In the genomic region with DNA sequence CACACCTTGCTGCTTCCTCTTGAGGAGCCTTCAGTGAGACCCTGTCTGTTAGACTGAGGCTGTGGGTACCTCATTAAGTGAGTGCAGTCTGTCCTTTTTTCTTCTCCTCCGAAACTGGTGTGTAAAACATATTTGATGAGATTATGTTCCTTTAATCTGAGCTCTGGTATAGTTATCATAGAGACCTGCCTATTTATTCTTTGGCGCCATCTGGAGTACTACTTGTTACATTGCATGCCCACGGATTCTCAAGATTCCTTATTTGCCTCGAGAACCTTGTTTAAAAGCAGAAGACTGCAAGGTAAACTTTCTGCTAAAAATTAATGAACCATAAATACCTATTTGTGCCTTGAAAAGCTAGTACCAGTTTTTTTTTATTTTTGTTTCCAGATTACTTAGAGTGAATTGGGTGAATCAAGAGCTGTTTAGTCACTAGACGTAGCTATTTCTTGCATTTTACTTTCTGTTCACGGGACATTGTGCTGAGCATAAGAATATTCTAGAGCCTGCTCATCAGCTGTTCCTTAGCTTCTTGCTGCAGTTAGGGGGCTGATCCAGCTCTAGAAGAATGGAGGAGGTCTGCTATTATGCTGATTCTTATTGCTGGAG, we compare ENCODE assay signal across 9 cellular contexts. TPM values are rescaled to one million over a fixed set of nuclear protein-coding genes. Genes with fewer than 3 reads are reported as not detected.
DNase-seq lines count a peak whose midpoint lies in the region; ATAC-seq, FAIRE-seq and TF ChIP-seq lines count a peak whose summit lies in the region.
"Had no signal": no experiment of that assay in that cellular context is flagged by ENCODE, and none has a peak within 500 bp of the region (broad histone marks: within the 10 kb centered on the region; RNA-seq: fewer than 3 reads in every experiment).

No MANE protein-coding gene starts in this region.

- no peaks in the 10 kb centered on the region for H3K9me3 ChIP-seq in mammary epithelial cell (replicated peaks; ENCODE audit: insufficient read depth, low read length)
- H3K9me3 ChIP-seq in HepG2 (ENCODE audit: low read length), result no peaks in the 10 kb centered on the region
- H3K9me3 ChIP-seq: neutrophil had no signal

- CTCF ChIA-PET in mammary epithelial cell (lab: Charles Lee; ENCODE audit: low non-redundant PET), result interaction anchor here (0.6 to 1.3 kb wide), 4 partner anchors 76 to 371 kb away, joined by 3 to 6 read pairs (median 6); no protein-coding TSS in a partner anchor
- CTCF ChIA-PET in HepG2 (lab: Yijun Ruan, JAX; ENCODE audit: low intra/inter-chr PET ratio, low total read pairs), result interaction anchor here (2.0 kb wide), 2 partner anchors 25 to 364 kb away, joined by 14 to 16 read pairs; no protein-coding TSS in a partner anchor

- H3K4me3 ChIP-seq in mammary epithelial cell (replicated peaks in 1 of 3; ENCODE audit: insufficient read depth in 1 of 3, low read depth in 2 of 3, low read length in 3 of 3), result no peak overlapping the region
- no peak overlapping the region for H3K4me3 ChIP-seq in HepG2 (replicated peaks in 1 of 3; ENCODE audit: insufficient read depth in 1 of 3, low read depth in 2 of 3, low read length in 3 of 3)

- no peak for TF ChIP-seq RAD21 in HepG2 (CRISPR knock-in tag; IDR thresholded peaks at IDR 0.05)

- H3K27ac ChIP-seq in mammary epithelial cell (ENCODE audit: insufficient read depth, low read depth, low read length) (no peak overlapping the region), HepG2 (ENCODE audit: extremely low read length, insufficient read depth, low read length) (no peak overlapping the region)
- H3K27ac ChIP-seq: neutrophil had no signal

- no peak for TF ChIP-seq POLR2A in HepG2 (IDR thresholded peaks at IDR 0.05; ENCODE audit: insufficient read depth in 1 of 2, low read depth in 2 of 2, low read length in 2 of 2)

- peak; percentile 67 for ATAC-seq in GM21786 (IDR thresholded peaks at IDR 0.05; ENCODE audit: unreplicated experiment)
- peak; percentile 72 for ATAC-seq in HepG2
- no peak for ATAC-seq in GM21526 (IDR thresholded peaks at IDR 0.05; ENCODE audit: low FRiP score, unreplicated experiment)

- peaks cover 41% of the 10 kb centered on the region for H3K36me3 ChIP-seq in mammary epithelial cell (ENCODE audit: insufficient read depth, low read length)
- peaks cover 13 to 64% of the 10 kb centered on the region in 2 experiments for H3K36me3 ChIP-seq in HepG2 (replicated peaks in 1 of 2; ENCODE audit: control insufficient read depth in 1 of 2, insufficient read depth in 2 of 2, low read length in 2 of 2)

- H3K27me3 ChIP-seq in mammary epithelial cell (ENCODE audit: insufficient read depth, low read length) (no peaks in the 10 kb centered on the region), HepG2 (ENCODE audit: control insufficient read depth in 1 of 2, insufficient read depth in 2 of 2, low read length in 2 of 2) (no peaks in the 10 kb centered on the region)
- H3K27me3 ChIP-seq: neutrophil had no signal

- no peak for TF ChIP-seq EP300 in HepG2 (IDR thresholded peaks at IDR 0.05; ENCODE audit: low read depth in 2 of 2, low read length in 2 of 2)
- TF ChIP-seq EP300 in HepG2 (CRISPR knock-in tag; IDR thresholded peaks at IDR 0.05; ENCODE audit: borderline replicate concordance), result no peak

- dilution Hi-C loops in mammary epithelial cell (cut with HindIII; ENCODE audit: low sequenced_read_pairs), result no loop called here

- H4K20me1 ChIP-seq in mammary epithelial cell (ENCODE audit: insufficient read depth, low read length) (no peaks in the 10 kb centered on the region), HepG2 (ENCODE audit: insufficient read depth, low read length) (no peaks in the 10 kb centered on the region)

- peak; percentile 60 for FAIRE-seq in HepG2 (lab: Jason Lieb, UNC)

- H3K4me2 ChIP-seq in mammary epithelial cell (ENCODE audit: insufficient read depth, low read depth, low read length) (no peak overlapping the region), HepG2 (ENCODE audit: low read depth, low read length) (no peak overlapping the region)

- TF ChIP-seq CTCF in mammary epithelial cell (conservative IDR thresholded peaks at IDR 0.05 in 1 of 2, IDR thresholded peaks at IDR 0.05 in 1 of 2; ENCODE audit: extremely low read depth in 1 of 2, insufficient read depth in 1 of 2, low read depth in 1 of 2, low read length in 2 of 2) (peak; percentile 70 to 73), HepG2 (CRISPR knock-in tag; IDR thresholded peaks at IDR 0.05) (peak; percentile 60)

- H3K4me1 ChIP-seq in mammary epithelial cell (ENCODE audit: insufficient read depth, low read length) (no peaks in the 10 kb centered on the region), HepG2 (ENCODE audit: insufficient read depth, low read length) (no peaks in the 10 kb centered on the region)

- no peak overlapping the region for H3K9ac ChIP-seq in mammary epithelial cell (ENCODE audit: insufficient read depth, low read length)
- H3K9ac ChIP-seq in HepG2 (ENCODE audit: insufficient read depth, low read depth, low read length), result no peak overlapping the region

- no peaks in the 10 kb centered on the region for H3K79me2 ChIP-seq in mammary epithelial cell (ENCODE audit: insufficient read depth, low read length)
- H3K79me2 ChIP-seq in HepG2 (ENCODE audit: insufficient read depth, low read length), result no peaks in the 10 kb centered on the region

- no TSS peak for BruUV-seq in mammary epithelial cell (replicated peaks; lab: Mats Ljungman, UMichigan)
- BruUV-seq in HepG2 (replicated peaks; lab: Mats Ljungman, UMichigan), result no TSS peak

- in situ Hi-C loops in Caki2 (cut with HindIII; ENCODE audit: low pct_unique_long_range_greater_than_20kb, low sequenced_read_pairs), result no loop called here
- in situ Hi-C loops in mammary epithelial cell (cut with MboI; ENCODE audit: low sequenced_read_pairs in 2 of 2), result no loop called here
- in situ Hi-C loops in HepG2 (cut with HindIII; ENCODE audit: extremely low pct_ligation_motif_present, low pct_unique_long_range_greater_than_20kb), result loop anchor here (10.0 kb wide), 1 partner anchor 371 kb away; no protein-coding TSS in a partner anchor

- WGBS in mammary epithelial cell (ENCODE audit: low coverage, missing lambda C conversion rate), result 39% methylated on average over 6 of the region's 6 CpGs
- WGBS in HepG2 (ENCODE audit: low lambda C conversion rate), result 66% methylated on average over 6 of the region's 6 CpGs

- POLR2A ChIA-PET in HepG2 (lab: Yijun Ruan, JAX), result no interaction called here

- H2AFZ ChIP-seq in mammary epithelial cell (ENCODE audit: low read depth, low read length), result no peak overlapping the region
- H2AFZ ChIP-seq in HepG2 (ENCODE audit: low read length), result no peak overlapping the region

- DNase-seq in Caki2 (ENCODE audit: low read depth) (peak; percentile 28), NCI-H526 treated with DMSO at 0.1 percent for 48 hours (lab: John Stamatoyannopoulos, UW) (peak; percentile 13), mammary epithelial cell (peak; percentile 26), HepG2 (ENCODE audit: low spot score) (peak; percentile 31), NCI-H524 treated with DMSO at 0.1 percent for 48 hours (lab: John Stamatoyannopoulos, UW) (no peak), GF-D8 (lab: John Stamatoyannopoulos, UW) (no peak)

- intact Hi-C loops in mammary epithelial cell (cut with micrococcal nuclease), result loop anchor here (1.0 to 2.0 kb wide), 3 partner anchors 133 to 364 kb away; no protein-coding TSS in a partner anchor
- intact Hi-C loops in HepG2 (cut with micrococcal nuclease; ENCODE audit: unreplicated experiment), result loop anchor here (1.0 kb wide), 2 partner anchors 133 to 364 kb away; no protein-coding TSS in a partner anchor

TF ChIP-seq in HepG2, 621 proteins besides CTCF, POLR2A, EP300 and RAD21 (continues in another document):
- TF ChIP-seq ZFX (CRISPR knock-in tag; IDR thresholded peaks at IDR 0.05; ENCODE audit: low read depth) (no peak), ZNF556 (CRISPR knock-in tag; IDR thresholded peaks at IDR 0.05; ENCODE audit: borderline replicate concordance) (no peak)
- TF ChIP-seq, protein P1, sequence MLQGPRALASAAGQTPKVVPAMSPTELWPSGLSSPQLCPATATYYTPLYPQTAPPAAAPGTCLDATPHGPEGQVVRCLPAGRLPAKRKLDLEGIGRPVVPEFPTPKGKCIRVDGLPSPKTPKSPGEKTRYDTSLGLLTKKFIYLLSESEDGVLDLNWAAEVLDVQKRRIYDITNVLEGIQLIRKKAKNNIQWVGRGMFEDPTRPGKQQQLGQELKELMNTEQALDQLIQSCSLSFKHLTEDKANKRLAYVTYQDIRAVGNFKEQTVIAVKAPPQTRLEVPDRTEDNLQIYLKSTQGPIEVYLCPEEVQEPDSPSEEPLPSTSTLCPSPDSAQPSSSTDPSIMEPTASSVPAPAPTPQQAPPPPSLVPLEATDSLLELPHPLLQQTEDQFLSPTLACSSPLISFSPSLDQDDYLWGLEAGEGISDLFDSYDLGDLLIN (CRISPR knock-in tag; IDR thresholded peaks at IDR 0.05; ENCODE audit: borderline replicate concordance), result no peak

RNA-seq across cellular contexts. Expression of a gene that starts 16.9 kb away (rescaled TPM):
- total RNA-seq in Caki2 (2014; rRNA removed; shearing (Covaris generic); ENCODE audit: low replicate concordance), result 15.7 and 29.9 TPM in 2 replicates
- total RNA-seq in mammary epithelial cell (10 to 100 TPM; 19.5 to 39.3 TPM), HepG2 (2016; rRNA removed; fragmentation: Illumina TruSeq; extraction: Trizol) (7.2 and 10.2 TPM in 2 replicates)
- polyA plus RNA-seq in mammary epithelial cell (16.7 TPM), HepG2 (2011; rRNA removed) (12.2 and 16.2 TPM in 2 replicates)
- polyA minus RNA-seq in mammary epithelial cell, result 33.8 TPM
- total RNA-seq in HepG2 (2016; cell fraction: cytosol; rRNA removed; fragmentation: Illumina TruSeq; extraction: Trizol; ENCODE audit: low read depth), result 12.9 and 15.4 TPM in 2 replicates
- 7.8 and 10.2 TPM in 2 replicates for total RNA-seq in HepG2 (2016; cell fraction: insoluble cytoplasmic fraction; rRNA removed; fragmentation: Illumina TruSeq; extraction: Trizol)
- 19.2 and 21.3 TPM in 2 replicates for total RNA-seq in HepG2 (2016; cell fraction: membrane; rRNA removed; fragmentation: Illumina TruSeq; extraction: Trizol)
- total RNA-seq in HepG2 (2016; cell fraction: nucleus; rRNA removed; fragmentation: Illumina TruSeq; extraction: Trizol), result 6.7 and 7.1 TPM in 2 replicates
- polyA plus RNA-seq in HepG2 (2011; cell fraction: cytosol; rRNA removed), result 7.0 and 11.5 TPM in 2 replicates
- 3.8 and 4.6 TPM in 2 replicates for polyA plus RNA-seq in HepG2 (2011; cell fraction: nucleus; rRNA removed)
- 19.8 and 24.4 TPM in 2 replicates for polyA plus RNA-seq in HepG2 (2012)
- polyA plus RNA-seq in HepG2 (2016; cell fraction: cytosol; fragmentation: Illumina TruSeq; extraction: Trizol; ENCODE audit: low read depth), result 57.9 and 83.3 TPM in 2 replicates
- 38.6 and 40.4 TPM in 2 replicates for polyA plus RNA-seq in HepG2 (2016; cell fraction: insoluble cytoplasmic fraction; fragmentation: Illumina TruSeq; extraction: Trizol; ENCODE audit: low read depth)
- 59.2 and 70.9 TPM in 2 replicates for polyA plus RNA-seq in HepG2 (2016; cell fraction: membrane; fragmentation: Illumina TruSeq; extraction: Trizol; ENCODE audit: low read depth)
- polyA plus RNA-seq in HepG2 (2016; cell fraction: nucleus; fragmentation: Illumina TruSeq; extraction: Trizol; ENCODE audit: insufficient read depth, low read depth), result 21.0 and 21.1 TPM in 2 replicates
- 6.0 and 10.3 TPM in 2 replicates for polyA minus RNA-seq in HepG2 (2011; rRNA and poly(A)+ RNA removed; ENCODE audit: low replicate concordance)
- 9.6 and 10.9 TPM in 2 replicates for polyA minus RNA-seq in HepG2 (2011; cell fraction: cytosol; rRNA and poly(A)+ RNA removed)
- polyA minus RNA-seq in HepG2 (2011; cell fraction: nucleus; rRNA and poly(A)+ RNA removed), result 13.0 and 15.4 TPM in 2 replicates

Comparison
In these comparisons a context has a peak if more than half of its experiments do, and no peak if none do; other contexts are left out.
1. DNase-seq: peak in Caki2 (single experiment), NCI-H526 treated with DMSO at 0.1 percent for 48 hours (single experiment), mammary epithelial cell (single experiment) and HepG2 (single experiment); none in NCI-H524 treated with DMSO at 0.1 percent for 48 hours (single experiment) and GF-D8 (single experiment).